Comparison of ENCODE assay signal across 17 cellular contexts in genomic region chr17:78082988-78083387, GRCh38. TPM values are rescaled to one million over a fixed set of nuclear protein-coding genes. Genes with fewer than 3 reads are reported as not detected.
DNase-seq lines count a peak whose midpoint lies in the region; ATAC-seq and TF ChIP-seq lines count a peak whose summit lies in the region.
"Had no signal": no experiment of that assay in that cellular context is flagged by ENCODE, and none has a peak within 500 bp of the region (broad histone marks: within the 10 kb centered on the region; RNA-seq: fewer than 3 reads in every experiment).

No MANE protein-coding gene starts in this region.

- no peaks in the 10 kb centered on the region for H3K9me3 Mint-ChIP-seq in activated naive CD8-positive, alpha-beta T cell (ENCODE audit: low read depth)
- no peaks in the 10 kb centered on the region for H3K9me3 Mint-ChIP-seq in activated naive CD8-positive, alpha-beta T cell treated with anti-CD3 and anti-CD28 coated beads for 36 hours
- H3K9me3 Mint-ChIP-seq in neural progenitor cell = no peaks in the 10 kb centered on the region
- H3K9me3 Mint-ChIP-seq: activated naive CD4-positive, alpha-beta T cell treated with anti-CD3 and anti-CD28 coated beads for 36 hours; neural crest cell; T-helper 1 cell treated with Interleukin-12 subunit alpha and Interleukin-12 subunit beta and Interleukin-4 antibody, amounts not matched to agents 30 μg/mL and 1 μg/mL, for 36 hours had no signal

- H3K79me2 ChIP-seq in neural progenitor cell (ENCODE audit: low read depth) = no peaks in the 10 kb centered on the region

- ATAC-seq in GM19463 (IDR thresholded peaks at IDR 0.05; ENCODE audit: unreplicated experiment) = no peak
- no peak for ATAC-seq in HG02610 (IDR thresholded peaks at IDR 0.05; ENCODE audit: unreplicated experiment)
- ATAC-seq: body of pancreas had no signal

- H3K4me2 ChIP-seq in neural progenitor cell = no peak overlapping the region

- H3K27me3 Mint-ChIP-seq in activated naive CD8-positive, alpha-beta T cell = no peaks in the 10 kb centered on the region
- H3K27me3 Mint-ChIP-seq in activated naive CD8-positive, alpha-beta T cell treated with anti-CD3 and anti-CD28 coated beads for 36 hours = no peaks in the 10 kb centered on the region
- H3K27me3 Mint-ChIP-seq in neural progenitor cell (ENCODE audit: insufficient read depth, low read depth) = peaks cover 4% of the 10 kb centered on the region

- no peak overlapping the region for H3K4me3 ChIP-seq in neural progenitor cell
- H3K4me3 ChIP-seq: body of pancreas, Peyer's patch, tibial artery had no signal

- H2AFZ ChIP-seq in neural progenitor cell (replicated peaks) = no peak overlapping the region

- TF ChIP-seq CTCF in neural progenitor cell (IDR thresholded peaks at IDR 0.05) = no peak

- H3K4me1 Mint-ChIP-seq in activated naive CD8-positive, alpha-beta T cell (ENCODE audit: low read depth) = no peaks in the 10 kb centered on the region
- peaks cover 4% of the 10 kb centered on the region for H3K4me1 Mint-ChIP-seq in activated naive CD8-positive, alpha-beta T cell treated with anti-CD3 and anti-CD28 coated beads for 36 hours
- H3K4me1 Mint-ChIP-seq in neural progenitor cell = peaks cover 19% of the 10 kb centered on the region
- H3K4me1 Mint-ChIP-seq: neural crest cell had no signal

- H3K27ac ChIP-seq in temporal lobe (ENCODE audit: low read depth, low read length) (peak overlapping the region; percentile 90), neural progenitor cell (no peak overlapping the region)
- H3K27ac ChIP-seq: body of pancreas, tibial artery had no signal

- H3K4me1 ChIP-seq in neural progenitor cell = no peaks in the 10 kb centered on the region
- H3K4me1 ChIP-seq: body of pancreas, Peyer's patch, tibial artery had no signal

- H3K9me3 ChIP-seq in neural progenitor cell (ENCODE audit: low read depth) = no peaks in the 10 kb centered on the region
- H3K9me3 ChIP-seq: body of pancreas, Peyer's patch, tibial artery had no signal

- H3K27ac Mint-ChIP-seq in activated naive CD8-positive, alpha-beta T cell = peak overlapping the region; percentile 35
- H3K27ac Mint-ChIP-seq in activated naive CD8-positive, alpha-beta T cell treated with anti-CD3 and anti-CD28 coated beads for 36 hours = no peak overlapping the region
- no peak overlapping the region for H3K27ac Mint-ChIP-seq in neural progenitor cell
- H3K27ac Mint-ChIP-seq: T-helper 1 cell treated with Interleukin-12 subunit alpha and Interleukin-12 subunit beta and Interleukin-4 antibody, amounts not matched to agents 30 μg/mL and 1 μg/mL, for 36 hours had no signal

- no peaks in the 10 kb centered on the region for H3K36me3 Mint-ChIP-seq in activated naive CD8-positive, alpha-beta T cell
- peaks cover 7% of the 10 kb centered on the region for H3K36me3 Mint-ChIP-seq in activated naive CD8-positive, alpha-beta T cell treated with anti-CD3 and anti-CD28 coated beads for 36 hours
- H3K36me3 Mint-ChIP-seq in neural progenitor cell = peaks cover 36% of the 10 kb centered on the region

- no peaks in the 10 kb centered on the region for H3K27me3 ChIP-seq in neural progenitor cell
- H3K27me3 ChIP-seq: body of pancreas, Peyer's patch, tibial artery had no signal

- no peaks in the 10 kb centered on the region for H3F3A ChIP-seq in neural progenitor cell (ENCODE audit: low read depth)

- peaks cover 12% of the 10 kb centered on the region for H3K36me3 ChIP-seq in neural progenitor cell

- H3K4me3 Mint-ChIP-seq in activated naive CD8-positive, alpha-beta T cell = no peak overlapping the region
- no peak overlapping the region for H3K4me3 Mint-ChIP-seq in activated naive CD8-positive, alpha-beta T cell treated with anti-CD3 and anti-CD28 coated beads for 36 hours
- no peak overlapping the region for H3K4me3 Mint-ChIP-seq in neural progenitor cell
- H3K4me3 Mint-ChIP-seq: activated naive CD4-positive, alpha-beta T cell treated with anti-CD3 and anti-CD28 coated beads for 36 hours; neural crest cell; T-helper 1 cell treated with Interleukin-12 subunit alpha and Interleukin-12 subunit beta and Interleukin-4 antibody, amounts not matched to agents 30 μg/mL and 1 μg/mL, for 36 hours had no signal

- no peak overlapping the region for H3K9ac ChIP-seq in neural progenitor cell

- DNase-seq in activated naive CD8-positive, alpha-beta T cell treated with anti-CD3 and anti-CD28 coated beads for 36 hours = no peak
- DNase-seq in NCI-H345 treated with DMSO at 0.1 percent for 48 hours (lab: John Stamatoyannopoulos, UW; ENCODE audit: unreplicated experiment) (peak; percentile 98), erythroblast (lab: John Stamatoyannopoulos, UW) (peak; percentile 39 to 52), neural progenitor cell (ENCODE audit: low spot score) (no peak)
- DNase-seq: activated naive CD4-positive, alpha-beta T cell treated with anti-CD3 and anti-CD28 coated beads for 36 hours; body of pancreas; foreskin fibroblast; Peyer's patch; stimulated activated CD4-positive, alpha-beta T cell treated with anti-CD3 and anti-CD28 coated beads, Interleukin-2, amount 100 ng/mL, for 48 hours; tibial artery had no signal

- TF ChIP-seq POLR2A in erythroblast (IDR thresholded peaks at IDR 0.05; ENCODE audit: low read length) = no peak

- H4K20me1 ChIP-seq in neural progenitor cell (ENCODE audit: low read depth) = peaks cover 4% of the 10 kb centered on the region

RNA-seq across cellular contexts. Expression of gene TMC6, which starts 45.6 kb away (rescaled TPM):
- total RNA-seq in activated naive CD8-positive, alpha-beta T cell treated with anti-CD3 and anti-CD28 coated beads for 36 hours = 100 to 1,000 TPM; 119 to 125 TPM
- total RNA-seq in temporal lobe = 2.0 TPM
- 6.9 and 16.8 TPM in 2 replicates for total RNA-seq in neural progenitor cell (ENCODE audit: low replicate concordance)

RNA-seq across cellular contexts. Expression of gene TMC8, which starts 47.6 kb away (rescaled TPM):
- 100 to 1,000 TPM; 133 to 136 TPM for total RNA-seq in activated naive CD8-positive, alpha-beta T cell treated with anti-CD3 and anti-CD28 coated beads for 36 hours
- total RNA-seq in temporal lobe (0.49 TPM), neural progenitor cell (ENCODE audit: low replicate concordance) (0.09 TPM in 1 of 2 replicates, not detected in the other)
- total RNA-seq: LHCN-M2 had no signal

Comparison
In these comparisons a context has a peak if more than half of its experiments do, and no peak if none do; other contexts are left out.
1. DNase-seq: peak in NCI-H345 treated with DMSO at 0.1 percent for 48 hours (single experiment) and erythroblast (2 of 2); none in activated naive CD8-positive, alpha-beta T cell treated with anti-CD3 and anti-CD28 coated beads for 36 hours (single experiment) and neural progenitor cell (single experiment).
2. RNA of gene TMC8, which starts 47.6 kb away (total RNA-seq): 133 to 136 TPM in activated naive CD8-positive, alpha-beta T cell treated with anti-CD3 and anti-CD28 coated beads for 36 hours; 0.49 TPM in temporal lobe (single experiment) and 0.09 TPM in neural progenitor cell; every median in the first group is over 10 times any median in the second.